8 cellular contexts compared by ENCODE assay signal in the genomic region with DNA sequence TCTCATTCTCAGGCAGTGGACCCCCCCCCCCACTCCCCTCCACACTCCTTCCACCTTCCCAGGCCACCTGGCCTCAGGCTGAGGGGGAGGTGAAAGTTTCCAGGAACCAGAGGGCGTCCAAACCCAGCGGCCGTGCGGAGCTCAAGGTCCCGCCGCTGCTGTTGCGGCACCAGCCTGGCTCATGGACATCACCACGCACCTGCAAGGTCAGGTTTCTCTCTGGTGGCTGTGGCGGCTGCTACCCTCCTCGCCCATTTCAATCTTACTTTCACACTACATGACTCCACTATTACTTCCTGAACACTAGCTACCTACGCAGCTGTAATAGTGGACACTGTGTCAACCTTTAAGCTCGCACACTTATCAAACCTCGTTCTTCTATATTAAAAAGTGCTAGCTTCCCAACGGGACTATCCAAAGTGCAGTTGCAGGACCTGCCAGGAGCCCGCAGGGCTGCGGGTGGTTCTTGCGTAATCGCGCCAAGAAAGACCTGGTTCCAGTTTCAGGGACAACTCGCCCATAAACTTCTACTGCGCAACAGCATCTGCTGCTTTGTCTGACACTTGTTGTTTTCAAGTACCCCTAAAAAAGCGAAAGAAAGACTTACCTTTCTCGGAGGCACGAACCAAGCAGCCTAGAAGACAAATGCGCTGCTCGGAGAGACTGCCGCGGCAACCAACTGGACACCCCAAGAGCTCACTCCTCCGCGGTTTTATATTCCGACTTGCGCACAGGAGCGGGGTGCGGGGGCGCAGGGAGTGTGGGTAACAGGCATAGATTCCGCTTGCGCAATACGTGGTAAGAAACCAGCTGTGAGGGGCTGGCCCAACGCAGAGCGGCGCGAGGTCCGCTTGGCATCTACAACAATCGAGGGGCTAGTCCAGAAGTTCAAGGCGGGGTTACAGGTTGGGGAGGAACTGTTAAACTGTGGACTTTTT. TPM values are rescaled to one million over a fixed set of nuclear protein-coding genes. Genes with fewer than 3 reads are reported as not detected.
DNase-seq lines count a peak whose midpoint lies in the region; ATAC-seq and TF ChIP-seq lines count a peak whose summit lies in the region.

A gene with protein sequence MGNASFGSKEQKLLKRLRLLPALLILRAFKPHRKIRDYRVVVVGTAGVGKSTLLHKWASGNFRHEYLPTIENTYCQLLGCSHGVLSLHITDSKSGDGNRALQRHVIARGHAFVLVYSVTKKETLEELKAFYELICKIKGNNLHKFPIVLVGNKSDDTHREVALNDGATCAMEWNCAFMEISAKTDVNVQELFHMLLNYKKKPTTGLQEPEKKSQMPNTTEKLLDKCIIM (minus strand): TSS at position 687 of the 938 bp plus-strand sequence. CDS start 3,330 bp downstream, outside the sequence.

- H3K36me3 ChIP-seq in NT2/D1 (ENCODE audit: insufficient read depth, insufficient read length, low read length) (no peaks in the 10 kb centered on the region), esophagus squamous epithelium (peaks cover 0 to 5% (median 0%) of the 10 kb centered on the region in 3 donors)

- peak within 1 kb of the TSS; percentile 23 for H3K4me3 ChIP-seq in NT2/D1 (ENCODE audit: insufficient read length, low read depth)
- H3K4me3 ChIP-seq in esophagus squamous epithelium = peak within 1 kb of the TSS; percentile 31 to 59 (median 42)

- DNase-seq in ACHN = peak; percentile 32
- no peak for DNase-seq in NT2/D1 (ENCODE audit: low read depth, low spot score)
- DNase-seq in esophagus squamous epithelium (lab: John Stamatoyannopoulos, UW) = no peak
- no peak for DNase-seq in activated naive CD4-positive, alpha-beta T cell treated with anti-CD3 and anti-CD28 coated beads for 36 hours
- no peak for DNase-seq in NCI-H1105 (lab: John Stamatoyannopoulos, UW)

- TF ChIP-seq CTCF in esophagus squamous epithelium (IDR thresholded peaks at IDR 0.05) = no peak
- no peak for TF ChIP-seq CTCF in nephron (IDR thresholded peaks at IDR 0.05; ENCODE audit: unreplicated experiment in 3 of 3)

- no peaks in the 10 kb centered on the region for H3K9me3 Mint-ChIP-seq in nephron
- H3K9me3 Mint-ChIP-seq in activated naive CD4-positive, alpha-beta T cell treated with anti-CD3 and anti-CD28 coated beads for 36 hours = peaks cover 2% of the 10 kb centered on the region

- in situ Hi-C loops in ACHN (cut with HindIII; ENCODE audit: low pct_ligation_motif_present, low pct_unique_long_range_greater_than_20kb, low sequenced_read_pairs) = no loop called here

- H3K27ac Mint-ChIP-seq in nephron = no peak within 1 kb of the TSS
- H3K27ac Mint-ChIP-seq in activated naive CD4-positive, alpha-beta T cell treated with anti-CD3 and anti-CD28 coated beads for 36 hours = no peak within 1 kb of the TSS

- no peaks in the 10 kb centered on the region for H3K36me3 Mint-ChIP-seq in nephron (ENCODE audit: low read depth)
- no peaks in the 10 kb centered on the region for H3K36me3 Mint-ChIP-seq in activated naive CD4-positive, alpha-beta T cell treated with anti-CD3 and anti-CD28 coated beads for 36 hours (ENCODE audit: low read depth)

- H3K4me1 Mint-ChIP-seq in nephron = peaks cover 4% of the 10 kb centered on the region
- H3K4me1 Mint-ChIP-seq in activated naive CD4-positive, alpha-beta T cell treated with anti-CD3 and anti-CD28 coated beads for 36 hours (ENCODE audit: low read depth) = peaks cover 6% of the 10 kb centered on the region

- peaks cover 6% of the 10 kb centered on the region for H3K4me1 ChIP-seq in NT2/D1 (ENCODE audit: insufficient read depth, insufficient read length)
- H3K4me1 ChIP-seq in esophagus squamous epithelium = peaks cover 0 to 11% (median 0%) of the 10 kb centered on the region in 3 donors

- peaks cover 31% of the 10 kb centered on the region for H3K27me3 Mint-ChIP-seq in nephron (ENCODE audit: low read depth)
- H3K27me3 Mint-ChIP-seq in activated naive CD4-positive, alpha-beta T cell treated with anti-CD3 and anti-CD28 coated beads for 36 hours (ENCODE audit: low read depth) = peaks cover 26% of the 10 kb centered on the region

- peaks cover 63% of the 10 kb centered on the region for H3K27me3 ChIP-seq in NT2/D1 (ENCODE audit: insufficient read depth, insufficient read length)
- H3K27me3 ChIP-seq in esophagus squamous epithelium = peaks cover 0 to 6% (median 0%) of the 10 kb centered on the region in 4 donors

- TF ChIP-seq POLR2A in esophagus squamous epithelium (IDR thresholded peaks at IDR 0.05) = no peak

- peak within 1 kb of the TSS; percentile 81 to 86 (median 85) for H3K4me3 Mint-ChIP-seq in nephron
- H3K4me3 Mint-ChIP-seq in activated naive CD4-positive, alpha-beta T cell treated with anti-CD3 and anti-CD28 coated beads for 36 hours = no peak within 1 kb of the TSS

- WGBS in esophagus squamous epithelium, 2 donors = 46 to 71% methylated on average over 37 to 41 of the region's 45 CpGs

- peaks cover 5% of the 10 kb centered on the region; the same call in 1 of the 2 replicates for H3K9me3 ChIP-seq in NT2/D1 (ENCODE audit: insufficient read depth, low read length)
- peaks cover 0 to 3% (median 0%) of the 10 kb centered on the region in 3 donors for H3K9me3 ChIP-seq in esophagus squamous epithelium

- ATAC-seq in GM21390 (IDR thresholded peaks at IDR 0.05; ENCODE audit: unreplicated experiment) = no peak
- no peak for ATAC-seq in GM18511 (IDR thresholded peaks at IDR 0.05; ENCODE audit: unreplicated experiment)

- CTCF ChIA-PET in activated naive CD4-positive, alpha-beta T cell treated with anti-CD3 and anti-CD28 coated beads for 36 hours (lab: Charles Lee) = interaction anchor here (1.1 kb wide), 1 partner anchor 284 kb away, joined by 4 read pairs; no protein-coding TSS in a partner anchor

- intact Hi-C loops in esophagus squamous epithelium (cut with DNase I) = no loop called here
- intact Hi-C loops in activated naive CD4-positive, alpha-beta T cell treated with anti-CD3 and anti-CD28 coated beads for 36 hours (cut with micrococcal nuclease) = no loop called here

- peak within 1 kb of the TSS; percentile 51 for H3K9ac ChIP-seq in NT2/D1 (ENCODE audit: insufficient read length, low read depth)

- H3K27ac ChIP-seq in esophagus squamous epithelium = no peak within 1 kb of the TSS

RNA-seq across cellular contexts. Expression of the gene that starts here (rescaled TPM):
- 1 to 10 TPM in 2 of 4 donors, under 1 TPM in 2; 0.57 to 1.3 (median 0.86) TPM for total RNA-seq in esophagus squamous epithelium
- not detected for total RNA-seq in activated naive CD4-positive, alpha-beta T cell treated with anti-CD3 and anti-CD28 coated beads for 36 hours
